ENCODE assay signal across 23 cellular contexts in the genomic region with DNA sequence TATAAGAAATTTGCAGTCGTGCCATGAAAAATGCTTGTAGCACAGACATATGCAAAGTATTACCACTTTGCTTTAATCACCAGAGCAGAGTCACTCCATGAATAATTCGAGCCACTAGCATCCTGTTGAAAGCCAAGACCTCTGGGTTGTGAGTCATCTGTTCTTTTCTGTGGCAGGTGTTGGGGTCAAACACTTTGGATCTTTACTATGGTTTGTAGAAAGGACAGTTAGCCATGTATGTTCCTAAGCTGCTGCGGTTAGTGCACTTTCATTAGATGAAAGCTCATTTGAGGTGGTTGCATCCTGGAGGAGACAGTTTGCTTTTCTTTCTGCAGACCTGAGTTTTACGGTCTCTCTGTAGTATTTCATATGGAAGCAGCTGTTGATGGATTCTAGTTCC.
DNase-seq lines count a peak whose midpoint lies in the region; ATAC-seq and TF ChIP-seq lines count a peak whose summit lies in the region.
"Had no signal": no experiment of that assay in that cellular context is flagged by ENCODE, and none has a peak within 500 bp of the region (broad histone marks: within the 10 kb centered on the region; RNA-seq: fewer than 3 reads in every experiment).

No MANE protein-coding gene starts in this region.

- ATAC-seq in GM18870 (IDR thresholded peaks at IDR 0.05; ENCODE audit: unreplicated experiment) (peak; percentile 49), heart right ventricle (no peak), left cardiac atrium (no peak)
- no peak for ATAC-seq in activated CD8-positive, alpha-beta T cell treated with anti-CD3 and anti-CD28 coated beads for 36 hours
- ATAC-seq: natural killer cell treated with Interleukin-12 subunit alpha and Interleukin-12 subunit beta and Interleukin-15 and Interleukin-18, amount 100 ng/mL, for 72 hours had no signal

- TF ChIP-seq CTCF in heart right ventricle (IDR thresholded peaks at IDR 0.05) (no peak), A673 (conservative IDR thresholded peaks at IDR 0.05; ENCODE audit: low read depth, low read length) (no peak)
- TF ChIP-seq CTCF in activated CD8-positive, alpha-beta T cell treated with anti-CD3 and anti-CD28 coated beads for 36 hours (IDR thresholded peaks at IDR 0.05) = no peak

- DNase-seq in HT1080 (ENCODE audit: low read depth) (peak; percentile 89), SW480 (ENCODE audit: low spot score) (peak; percentile 87), myocyte (ENCODE audit: low read depth) (peak; percentile 40), heart right ventricle (no peak), A673 (ENCODE audit: low spot score) (no peak), left cardiac atrium (no peak)
- no peak for DNase-seq in activated CD8-positive, alpha-beta T cell treated with anti-CD3 and anti-CD28 coated beads for 36 hours
- DNase-seq: activated T-cell treated with anti-CD3 and anti-CD28 coated beads, Interleukin-2, amount 50 U/mL, for 48 hours; AML-193; hippocampal formation; KG1; kidney; NCI-H1092; NCI-H2081; NCI-H524 treated with DMSO at 0.1 percent for 48 hours; stimulated activated CD4-positive, alpha-beta T cell treated with anti-CD3 and anti-CD28 coated beads, Interleukin-2, amount 100 ng/mL, for 24 hours; stomach; WERI-Rb-1 had no signal

- intact Hi-C loops in heart right ventricle (cut with DNase I) = no loop called here
- intact Hi-C loops in A673 (cut with micrococcal nuclease; ENCODE audit: unreplicated experiment) = no loop called here
- intact Hi-C loops in activated CD8-positive, alpha-beta T cell treated with anti-CD3 and anti-CD28 coated beads for 36 hours (cut with micrococcal nuclease) = no loop called here
- intact Hi-C loops in left cardiac atrium (cut with DNase I) = no loop called here

- H3K27ac Mint-ChIP-seq in activated CD8-positive, alpha-beta T cell treated with anti-CD3 and anti-CD28 coated beads for 36 hours = no peak overlapping the region
- H3K27ac Mint-ChIP-seq: activated naive CD4-positive, alpha-beta T cell treated with anti-CD3 and anti-CD28 coated beads, Interleukin-2, amount 50 U/mL, for 72 hours; natural killer cell treated with Interleukin-12 subunit alpha and Interleukin-12 subunit beta and Interleukin-15 and Interleukin-18, amount 100 ng/mL, for 72 hours; type B pancreatic cell had no signal

- H3K27ac ChIP-seq in heart right ventricle = no peak overlapping the region
- H3K27ac ChIP-seq in A673 (ENCODE audit: low read depth, low read length, poor library complexity, severe bottlenecking) = no peak overlapping the region
- H3K27ac ChIP-seq: SJSA1, stomach, WERI-Rb-1 had no signal

- CTCF ChIA-PET in A673 (lab: Charles Lee) = no interaction called here
- CTCF ChIA-PET in activated CD8-positive, alpha-beta T cell treated with anti-CD3 and anti-CD28 coated beads for 36 hours (lab: Charles Lee) = no interaction called here

- H3K27me3 ChIP-seq in heart right ventricle (peaks cover 0 to 2% (median 0%) of the 10 kb centered on the region in 7 donors), A673 (replicated peaks; ENCODE audit: insufficient read depth, low read depth, low read length, poor library complexity) (no peaks in the 10 kb centered on the region)
- H3K27me3 ChIP-seq: SJSA1, stomach had no signal

- POLR2A ChIA-PET in A673 (lab: Charles Lee; ENCODE audit: low non-redundant PET) = no interaction called here
- POLR2A ChIA-PET in activated CD8-positive, alpha-beta T cell treated with anti-CD3 and anti-CD28 coated beads for 36 hours (lab: Charles Lee) = no interaction called here

- H3K36me3 Mint-ChIP-seq in activated CD8-positive, alpha-beta T cell treated with anti-CD3 and anti-CD28 coated beads for 36 hours (ENCODE audit: low read depth) = no peaks in the 10 kb centered on the region
- H3K36me3 Mint-ChIP-seq: activated naive CD4-positive, alpha-beta T cell treated with anti-CD3 and anti-CD28 coated beads, Interleukin-2, amount 50 U/mL, for 72 hours; natural killer cell treated with Interleukin-12 subunit alpha and Interleukin-12 subunit beta and Interleukin-15 and Interleukin-18, amount 100 ng/mL, for 72 hours; type B pancreatic cell had no signal

- no peaks in the 10 kb centered on the region for H3K4me1 Mint-ChIP-seq in activated CD8-positive, alpha-beta T cell treated with anti-CD3 and anti-CD28 coated beads for 36 hours (ENCODE audit: low read depth)

- H3K36me3 ChIP-seq in heart right ventricle (no peaks in the 10 kb centered on the region), A673 (ENCODE audit: insufficient read depth, low read length, poor library complexity, severe bottlenecking) (no peaks in the 10 kb centered on the region)
- H3K36me3 ChIP-seq: SJSA1, stomach, WERI-Rb-1 had no signal

- WGBS in heart right ventricle, 2 donors = 67 to 70% methylated on average over 4 of the region's 4 CpGs

- H3K4me1 ChIP-seq in heart right ventricle (no peaks in the 10 kb centered on the region), A673 (ENCODE audit: insufficient read depth, low read length, poor library complexity, severe bottlenecking) (no peaks in the 10 kb centered on the region)
- H3K4me1 ChIP-seq: SJSA1, stomach had no signal

- no peaks in the 10 kb centered on the region for H3K9me3 Mint-ChIP-seq in activated CD8-positive, alpha-beta T cell treated with anti-CD3 and anti-CD28 coated beads for 36 hours
- H3K9me3 Mint-ChIP-seq: natural killer cell treated with Interleukin-12 subunit alpha and Interleukin-12 subunit beta and Interleukin-15 and Interleukin-18, amount 100 ng/mL, for 72 hours had no signal

- no TSS peak for BruUV-seq in A673 (replicated peaks; lab: Mats Ljungman, UMichigan)

- no peaks in the 10 kb centered on the region for H3K9me3 ChIP-seq in heart right ventricle
- no peaks in the 10 kb centered on the region for H3K9me3 ChIP-seq in A673 (ENCODE audit: low read depth, low read length, poor library complexity, severe bottlenecking)
- H3K9me3 ChIP-seq: SJSA1, stomach had no signal

- H3K4me3 ChIP-seq in heart right ventricle (no peak overlapping the region), A673 (ENCODE audit: low read depth, low read length, poor library complexity, severe bottlenecking) (no peak overlapping the region)
- H3K4me3 ChIP-seq: SJSA1, stomach had no signal

- H3K27me3 Mint-ChIP-seq in activated CD8-positive, alpha-beta T cell treated with anti-CD3 and anti-CD28 coated beads for 36 hours = peaks cover 3% of the 10 kb centered on the region

- H3K4me3 Mint-ChIP-seq in activated CD8-positive, alpha-beta T cell treated with anti-CD3 and anti-CD28 coated beads for 36 hours = no peak overlapping the region
- H3K4me3 Mint-ChIP-seq: natural killer cell treated with Interleukin-12 subunit alpha and Interleukin-12 subunit beta and Interleukin-15 and Interleukin-18, amount 100 ng/mL, for 72 hours; type B pancreatic cell had no signal

Comparison
In these comparisons a context has a peak if more than half of its experiments do, and no peak if none do; other contexts are left out.
1. DNase-seq: peak in HT1080 (single experiment), SW480 (single experiment) and myocyte (single experiment); none in heart right ventricle (0 of 2), A673 (single experiment), activated CD8-positive, alpha-beta T cell treated with anti-CD3 and anti-CD28 coated beads for 36 hours (single experiment) and left cardiac atrium (single experiment).